In genomic region chr7:127782550-127783266, GRCh38 we compare ENCODE assay signal across 9 cellular contexts.
DNase-seq lines count a peak whose midpoint lies in the region; ATAC-seq, FAIRE-seq and TF ChIP-seq lines count a peak whose summit lies in the region.
"Had no signal": no experiment of that assay in that cellular context is flagged by ENCODE, and none has a peak within 500 bp of the region (broad histone marks: within the 10 kb centered on the region; RNA-seq: fewer than 3 reads in every experiment).

No MANE protein-coding gene starts in this region.

- TF ChIP-seq RAD21 in HepG2 (CRISPR knock-in tag; IDR thresholded peaks at IDR 0.05), result no peak

- peaks cover 18% of the 10 kb centered on the region for H3K79me2 ChIP-seq in HepG2 (ENCODE audit: insufficient read depth, low read length)

- no peaks in the 10 kb centered on the region for H3K9me3 ChIP-seq in right lobe of liver
- no peaks in the 10 kb centered on the region for H3K9me3 ChIP-seq in HepG2 (ENCODE audit: low read length)
- no peaks in the 10 kb centered on the region for H3K9me3 ChIP-seq in MG63

- no TSS peak for BruUV-seq in HepG2 (replicated peaks; lab: Mats Ljungman, UMichigan)

- TF ChIP-seq EP300 in HepG2 (IDR thresholded peaks at IDR 0.05; ENCODE audit: low read depth in 2 of 2, low read length in 2 of 2) (no peak), HepG2 (CRISPR knock-in tag; IDR thresholded peaks at IDR 0.05; ENCODE audit: borderline replicate concordance) (no peak)

- POLR2A ChIA-PET in HepG2 (lab: Yijun Ruan, JAX) (no interaction called here), WTC11 (lab: Charles Lee) (no interaction called here)

- no peak for FAIRE-seq in HepG2 (lab: Jason Lieb, UNC)

- no peak overlapping the region for H3K9ac ChIP-seq in HepG2 (ENCODE audit: insufficient read depth, low read depth, low read length)

- CTCF ChIA-PET in HepG2 (lab: Yijun Ruan, JAX; ENCODE audit: low intra/inter-chr PET ratio, low total read pairs) (no interaction called here), WTC11 (lab: Charles Lee) (interaction anchor here (2.0 kb wide), 1 partner anchor 9 kb away, joined by 15 read pairs; no protein-coding TSS in a partner anchor)

- WGBS in right lobe of liver (ENCODE audit: insufficient coverage, low coverage, low lambda C conversion rate, missing lambda C conversion rate), result 39% methylated on average over 2 of the region's 2 CpGs
- WGBS in HepG2 (ENCODE audit: low lambda C conversion rate), result 93% methylated on average over 1 of the region's 2 CpGs

- H2AFZ ChIP-seq in HepG2 (ENCODE audit: low read length), result no peak overlapping the region

- H3K27me3 ChIP-seq in right lobe of liver (no peaks in the 10 kb centered on the region), HepG2 (ENCODE audit: control insufficient read depth in 1 of 2, insufficient read depth in 2 of 2, low read length in 2 of 2) (no peaks in the 10 kb centered on the region), MG63 (no peaks in the 10 kb centered on the region)

- TF ChIP-seq POLR2A in right lobe of liver (IDR thresholded peaks at IDR 0.05), result no peak
- no peak for TF ChIP-seq POLR2A in HepG2 (IDR thresholded peaks at IDR 0.05; ENCODE audit: insufficient read depth in 1 of 2, low read depth in 2 of 2, low read length in 2 of 2)

- ATAC-seq in right lobe of liver (peak; percentile 44 to 68 (median 53)), HepG2 (no peak), HG03108 (IDR thresholded peaks at IDR 0.05; ENCODE audit: unreplicated experiment) (peak; percentile 88), WTC11 (peak; percentile 40)
- ATAC-seq: CD8-positive, alpha-beta T cell had no signal

- in situ Hi-C loops in HepG2 (cut with HindIII; ENCODE audit: extremely low pct_ligation_motif_present, low pct_unique_long_range_greater_than_20kb), result no loop called here

- H3K27me3 Mint-ChIP-seq in WTC11 (ENCODE audit: low read depth), result no peaks in the 10 kb centered on the region

- no peaks in the 10 kb centered on the region; the same call in 1 of the 2 replicates for H4K20me1 ChIP-seq in HepG2 (ENCODE audit: insufficient read depth, low read length)

- no peaks in the 10 kb centered on the region; the same call in 1 of the 2 replicates for H3K36me3 Mint-ChIP-seq in WTC11

- no peak overlapping the region for H3K4me3 ChIP-seq in right lobe of liver
- H3K4me3 ChIP-seq in HepG2 (replicated peaks in 1 of 3; ENCODE audit: insufficient read depth in 1 of 3, low read depth in 2 of 3, low read length in 3 of 3), result no peak overlapping the region
- H3K4me3 ChIP-seq in MG63, result no peak overlapping the region

- H3K36me3 ChIP-seq in right lobe of liver (no peaks in the 10 kb centered on the region), HepG2 (replicated peaks in 1 of 2; ENCODE audit: control insufficient read depth in 1 of 2, insufficient read depth in 2 of 2, low read length in 2 of 2) (peaks cover 3 to 15% of the 10 kb centered on the region in 2 experiments; a peak in 3 of 5 replicates), MG63 (peaks cover 2% of the 10 kb centered on the region; the same call in 1 of the 2 replicates)

- H3K4me2 ChIP-seq in HepG2 (ENCODE audit: low read depth, low read length), result no peak overlapping the region

- peaks cover 54% of the 10 kb centered on the region for H3K4me1 Mint-ChIP-seq in WTC11

- intact Hi-C loops in right lobe of liver (cut with DNase I) (no loop called here), HepG2 (cut with micrococcal nuclease; ENCODE audit: unreplicated experiment) (no loop called here)

- H3K4me3 Mint-ChIP-seq in WTC11, result no peak overlapping the region
- H3K4me3 Mint-ChIP-seq: CD8-positive, alpha-beta T cell had no signal

- H3K27ac ChIP-seq in right lobe of liver (no peak overlapping the region), HepG2 (ENCODE audit: extremely low read length, insufficient read depth, low read length) (no peak overlapping the region)

- TF ChIP-seq CTCF in right lobe of liver (IDR thresholded peaks at IDR 0.05) (no peak), HepG2 (CRISPR knock-in tag; IDR thresholded peaks at IDR 0.05) (no peak), WTC11 (IDR thresholded peaks at IDR 0.05) (no peak)

- H3K4me1 ChIP-seq in right lobe of liver (peaks cover 0 to 7% (median 0%) of the 10 kb centered on the region in 4 donors), HepG2 (ENCODE audit: insufficient read depth, low read length) (peaks cover 13% of the 10 kb centered on the region; the same call in 1 of the 2 replicates)

- 0 out of 2 replicates have a peak, but pooled peaks cover 4% of the 10 kb centered on the region for H3K9me3 Mint-ChIP-seq in WTC11
- H3K9me3 Mint-ChIP-seq: CD8-positive, alpha-beta T cell had no signal

- DNase-seq in right lobe of liver (no peak), HepG2 (ENCODE audit: low spot score) (no peak), WTC11 (ENCODE audit: low spot score) (no peak), 8988T (no peak), MG63 (no peak), NCI-H1930 (lab: John Stamatoyannopoulos, UW) (no peak)
- DNase-seq in activated CD4-positive, alpha-beta T cell treated with anti-CD3 and anti-CD28 coated beads, Interleukin-2, amount 50 U/mL, for 1 hour, result no peak
- DNase-seq: CD8-positive, alpha-beta T cell had no signal

- H3K27ac Mint-ChIP-seq in WTC11, result no peak overlapping the region; the same call in 1 of the 2 replicates
- H3K27ac Mint-ChIP-seq: CD8-positive, alpha-beta T cell had no signal

TF ChIP-seq in HepG2, 621 proteins besides CTCF, POLR2A, EP300 and RAD21 (continues in another document):
- TF ChIP-seq ZNF235 (CRISPR knock-in tag; IDR thresholded peaks at IDR 0.05; ENCODE audit: borderline replicate concordance) (no peak), ZNF441 (CRISPR knock-in tag; IDR thresholded peaks at IDR 0.05; ENCODE audit: borderline replicate concordance) (no peak), ZSCAN22 (CRISPR knock-in tag; IDR thresholded peaks at IDR 0.05) (no peak), PRMT3 (CRISPR knock-in tag; IDR thresholded peaks at IDR 0.05; ENCODE audit: borderline replicate concordance, low read depth) (no peak), RAD51 (IDR thresholded peaks at IDR 0.05; ENCODE audit: borderline replicate concordance) (no peak)
- TF ChIP-seq, protein P1, sequence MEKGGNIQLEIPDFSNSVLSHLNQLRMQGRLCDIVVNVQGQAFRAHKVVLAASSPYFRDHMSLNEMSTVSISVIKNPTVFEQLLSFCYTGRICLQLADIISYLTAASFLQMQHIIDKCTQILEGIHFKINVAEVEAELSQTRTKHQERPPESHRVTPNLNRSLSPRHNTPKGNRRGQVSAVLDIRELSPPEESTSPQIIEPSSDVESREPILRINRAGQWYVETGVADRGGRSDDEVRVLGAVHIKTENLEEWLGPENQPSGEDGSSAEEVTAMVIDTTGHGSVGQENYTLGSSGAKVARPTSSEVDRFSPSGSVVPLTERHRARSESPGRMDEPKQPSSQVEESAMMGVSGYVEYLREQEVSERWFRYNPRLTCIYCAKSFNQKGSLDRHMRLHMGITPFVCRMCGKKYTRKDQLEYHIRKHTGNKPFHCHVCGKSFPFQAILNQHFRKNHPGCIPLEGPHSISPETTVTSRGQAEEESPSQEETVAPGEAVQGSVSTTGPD (CRISPR knock-in tag; IDR thresholded peaks at IDR 0.05), result no peak
- TF ChIP-seq, protein P2, sequence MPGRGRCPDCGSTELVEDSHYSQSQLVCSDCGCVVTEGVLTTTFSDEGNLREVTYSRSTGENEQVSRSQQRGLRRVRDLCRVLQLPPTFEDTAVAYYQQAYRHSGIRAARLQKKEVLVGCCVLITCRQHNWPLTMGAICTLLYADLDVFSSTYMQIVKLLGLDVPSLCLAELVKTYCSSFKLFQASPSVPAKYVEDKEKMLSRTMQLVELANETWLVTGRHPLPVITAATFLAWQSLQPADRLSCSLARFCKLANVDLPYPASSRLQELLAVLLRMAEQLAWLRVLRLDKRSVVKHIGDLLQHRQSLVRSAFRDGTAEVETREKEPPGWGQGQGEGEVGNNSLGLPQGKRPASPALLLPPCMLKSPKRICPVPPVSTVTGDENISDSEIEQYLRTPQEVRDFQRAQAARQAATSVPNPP (CRISPR knock-in tag; IDR thresholded peaks at IDR 0.05), result no peak

TF ChIP-seq in WTC11, 78 proteins besides CTCF, POLR2A, EP300 and RAD21 (continues in another document):
- TF ChIP-seq ZNF671 (CRISPR knock-in tag; IDR thresholded peaks at IDR 0.05), result no peak
- TF ChIP-seq CREB1 (CRISPR knock-in tag; IDR thresholded peaks at IDR 0.05), result no peak
- TF ChIP-seq EMX1 (CRISPR knock-in tag; IDR thresholded peaks at IDR 0.05), result no peak
- no peak for TF ChIP-seq RORB (CRISPR knock-in tag; IDR thresholded peaks at IDR 0.05)
- TF ChIP-seq FOXJ3 (CRISPR knock-in tag; IDR thresholded peaks at IDR 0.05; ENCODE audit: borderline replicate concordance), result no peak
- no peak for TF ChIP-seq NFYB (CRISPR knock-in tag; conservative IDR thresholded peaks at IDR 0.05; ENCODE audit: low read depth)
- TF ChIP-seq ATF3 (CRISPR knock-in tag; conservative IDR thresholded peaks at IDR 0.05), result no peak
- TF ChIP-seq, protein P3, sequence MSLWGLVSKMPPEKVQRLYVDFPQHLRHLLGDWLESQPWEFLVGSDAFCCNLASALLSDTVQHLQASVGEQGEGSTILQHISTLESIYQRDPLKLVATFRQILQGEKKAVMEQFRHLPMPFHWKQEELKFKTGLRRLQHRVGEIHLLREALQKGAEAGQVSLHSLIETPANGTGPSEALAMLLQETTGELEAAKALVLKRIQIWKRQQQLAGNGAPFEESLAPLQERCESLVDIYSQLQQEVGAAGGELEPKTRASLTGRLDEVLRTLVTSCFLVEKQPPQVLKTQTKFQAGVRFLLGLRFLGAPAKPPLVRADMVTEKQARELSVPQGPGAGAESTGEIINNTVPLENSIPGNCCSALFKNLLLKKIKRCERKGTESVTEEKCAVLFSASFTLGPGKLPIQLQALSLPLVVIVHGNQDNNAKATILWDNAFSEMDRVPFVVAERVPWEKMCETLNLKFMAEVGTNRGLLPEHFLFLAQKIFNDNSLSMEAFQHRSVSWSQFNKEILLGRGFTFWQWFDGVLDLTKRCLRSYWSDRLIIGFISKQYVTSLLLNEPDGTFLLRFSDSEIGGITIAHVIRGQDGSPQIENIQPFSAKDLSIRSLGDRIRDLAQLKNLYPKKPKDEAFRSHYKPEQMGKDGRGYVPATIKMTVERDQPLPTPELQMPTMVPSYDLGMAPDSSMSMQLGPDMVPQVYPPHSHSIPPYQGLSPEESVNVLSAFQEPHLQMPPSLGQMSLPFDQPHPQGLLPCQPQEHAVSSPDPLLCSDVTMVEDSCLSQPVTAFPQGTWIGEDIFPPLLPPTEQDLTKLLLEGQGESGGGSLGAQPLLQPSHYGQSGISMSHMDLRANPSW (CRISPR knock-in tag; conservative IDR thresholded peaks at IDR 0.05; ENCODE audit: low read depth), result no peak
- TF ChIP-seq MXD4 (CRISPR knock-in tag; IDR thresholded peaks at IDR 0.05; ENCODE audit: borderline replicate concordance), result no peak
